In genomic region chr17:7293131-7293557, GRCh38 we compare ENCODE assay signal across 11 cellular contexts. TPM values are rescaled to one million over a fixed set of nuclear protein-coding genes. Genes with fewer than 3 reads are reported as not detected.
A peak's percentile ranks its signal among the peaks of the same experiment; 100 is the strongest.
DNase-seq lines count a peak whose midpoint lies in the region; ATAC-seq and TF ChIP-seq lines count a peak whose summit lies in the region.
"Had no signal": no experiment of that assay in that cellular context is flagged by ENCODE, and none has a peak within 500 bp of the region (broad histone marks: within the 10 kb centered on the region; RNA-seq: fewer than 3 reads in every experiment).

No MANE protein-coding gene starts in this region.

- H3K9ac ChIP-seq in neural progenitor cell: no peak overlapping the region

- peaks cover 27% of the 10 kb centered on the region for H3K27me3 Mint-ChIP-seq in neural progenitor cell (ENCODE audit: insufficient read depth, low read depth)

- no peak for TF ChIP-seq CTCF in GM13976 (IDR thresholded peaks at IDR 0.05; ENCODE audit: borderline replicate concordance, control extremely low read depth, extremely low read depth, insufficient read depth, missing control alignments)
- no peak for TF ChIP-seq CTCF in neural progenitor cell (IDR thresholded peaks at IDR 0.05)
- TF ChIP-seq CTCF in upper lobe of left lung (IDR thresholded peaks at IDR 0.05): no peak

- no peak overlapping the region for H2AFZ ChIP-seq in neural progenitor cell (replicated peaks)

- no peak overlapping the region for H3K27ac ChIP-seq in neural progenitor cell
- no peak overlapping the region for H3K27ac ChIP-seq in upper lobe of left lung

- H3K79me2 ChIP-seq in neural progenitor cell (ENCODE audit: low read depth): no peaks in the 10 kb centered on the region

- H3K9me3 Mint-ChIP-seq in neural progenitor cell: peaks cover 2% of the 10 kb centered on the region
- H3K9me3 Mint-ChIP-seq: HFFc6 had no signal

- DNase-seq in GM13976 (ENCODE audit: low spot score) (peak; percentile 12), NCI-H226 (peak; percentile 97), epidermal melanocyte (ENCODE audit: insufficient read length, low spot score) (peak; percentile 17), neural progenitor cell (ENCODE audit: low spot score) (no peak), NOMO-1 treated with dmso at 0.1 percent for 144 hours (lab: John Stamatoyannopoulos, UW; ENCODE audit: unreplicated experiment) (no peak), upper lobe of left lung (no peak)
- DNase-seq: aorta, HFFc6, NCI-H1436 had no signal

- in situ Hi-C loops in GM13976 (cut with MboI; ENCODE audit: low sequenced_read_pairs, unreplicated experiment): loop anchor here (25.0 kb wide), 1 partner anchor 256 kb away; the partner anchor contains the start of genes SLC16A11 and SLC16A13

- H3K4me3 ChIP-seq in neural progenitor cell: no peak overlapping the region
- H3K4me3 ChIP-seq in upper lobe of left lung: no peak overlapping the region

- TF ChIP-seq POLR2A in upper lobe of left lung (IDR thresholded peaks at IDR 0.05): no peak

- H3K4me2 ChIP-seq in neural progenitor cell: peak overlapping the region; percentile 77

- peak overlapping the region; percentile 80 for H3K4me3 Mint-ChIP-seq in neural progenitor cell
- H3K4me3 Mint-ChIP-seq: HFFc6 had no signal

- H3K36me3 ChIP-seq in neural progenitor cell (no peaks in the 10 kb centered on the region), upper lobe of left lung (no peaks in the 10 kb centered on the region)

- H3K27me3 ChIP-seq in neural progenitor cell: peaks cover 76% of the 10 kb centered on the region
- peaks cover 0 to 16% (median 15%) of the 10 kb centered on the region in 4 donors for H3K27me3 ChIP-seq in upper lobe of left lung

- H3K4me1 ChIP-seq in neural progenitor cell: peaks cover 7% of the 10 kb centered on the region
- H3K4me1 ChIP-seq in upper lobe of left lung: peaks cover 24 to 34% (median 25%) of the 10 kb centered on the region in 4 donors

- 74 to 88% methylated on average over 7 to 10 of the region's 11 CpGs for whole genome bisulfite sequencing in upper lobe of left lung, 2 donors

- H3K27ac Mint-ChIP-seq in neural progenitor cell: no peak overlapping the region
- H3K27ac Mint-ChIP-seq: HFFc6 had no signal

- H3K36me3 Mint-ChIP-seq in neural progenitor cell: no peaks in the 10 kb centered on the region

- peaks cover 40% of the 10 kb centered on the region for H3F3A ChIP-seq in neural progenitor cell (ENCODE audit: low read depth)

- TF ChIP-seq EP300 in upper lobe of left lung (IDR thresholded peaks at IDR 0.05): no peak

- no peaks in the 10 kb centered on the region for H3K9me3 ChIP-seq in neural progenitor cell (ENCODE audit: low read depth)
- no peaks in the 10 kb centered on the region for H3K9me3 ChIP-seq in upper lobe of left lung

- ATAC-seq in HG03139 (IDR thresholded peaks at IDR 0.05; ENCODE audit: unreplicated experiment): no peak
- no peak for ATAC-seq in HG03432 (IDR thresholded peaks at IDR 0.05; ENCODE audit: unreplicated experiment)
- no peak for ATAC-seq in upper lobe of left lung (ENCODE audit: low FRiP score in 2 of 2)

- H4K20me1 ChIP-seq in neural progenitor cell (ENCODE audit: low read depth): peaks cover 11% of the 10 kb centered on the region

- H3K4me1 Mint-ChIP-seq in neural progenitor cell: peaks cover 22% of the 10 kb centered on the region

RNA-seq across cellular contexts. Expression of gene YBX2, which starts 1.3 kb away (rescaled TPM):
- total RNA-seq in neural progenitor cell (ENCODE audit: low replicate concordance) (2.7 and 9.1 TPM in 2 replicates), upper lobe of left lung (1 to 10 TPM in 3 of 6 donors, under 1 TPM in 2, not detected in 1; 0.14 to 2.2 (median 1.2) TPM)
- total RNA-seq: HFFc6 had no signal

RNA-seq across cellular contexts. Expression of gene SLC2A4, which starts 11.6 kb away (rescaled TPM):
- total RNA-seq in neural progenitor cell (ENCODE audit: low replicate concordance) (1.7 and 7.3 TPM in 2 replicates), upper lobe of left lung (1 to 10 TPM; 1.0 to 5.2 (median 1.2) TPM)

RNA-seq across cellular contexts. Expression of gene EIF5A, which starts 14.3 kb away (rescaled TPM):
- total RNA-seq in neural progenitor cell (ENCODE audit: low replicate concordance) (251 and 370 TPM in 2 replicates), upper lobe of left lung (100 to 1,000 TPM in 5 of 6 donors, 10 to 100 TPM in 1; 84.9 to 303 (median 207) TPM)

RNA-seq across cellular contexts. Expression of gene GPS2, which starts 22.0 kb away (rescaled TPM):
- total RNA-seq in neural progenitor cell (ENCODE audit: low replicate concordance) (20.5 and 41.8 TPM in 2 replicates), upper lobe of left lung (100 to 1,000 TPM in 2 of 6 donors, 10 to 100 TPM in 4; 55.2 to 109 (median 95.7) TPM)

RNA-seq across cellular contexts. Expression of gene CLDN7, which starts 30.9 kb away (rescaled TPM):
- 0.32 and 1.3 TPM in 2 replicates for total RNA-seq in neural progenitor cell (ENCODE audit: low replicate concordance)
- total RNA-seq in upper lobe of left lung: 100 to 1,000 TPM in 5 of 6 donors, 10 to 100 TPM in 1; 57.6 to 201 (median 137) TPM

Comparison
In these comparisons a context has a peak if more than half of its experiments do, and no peak if none do; other contexts are left out.
1. DNase-seq: peak in GM13976 (single experiment), NCI-H226 (single experiment) and epidermal melanocyte (single experiment); none in neural progenitor cell (single experiment), NOMO-1 treated with dmso at 0.1 percent for 144 hours (single experiment) and upper lobe of left lung (0 of 2).